ENCODE assay signal across 1 cellular context in genomic region chr21:21436012-21436545, GRCh38.
TF ChIP-seq lines count a peak whose summit lies in the region.

No MANE protein-coding gene starts in this region.

TF ChIP-seq in endothelial cell of umbilical vein, 7 proteins besides CTCF, POLR2A, EP300 and RAD21:
- TF ChIP-seq FOS (IDR thresholded peaks at IDR 0.05; ENCODE audit: borderline replicate concordance, insufficient read depth, low read length) (peak; percentile 30), JUN (IDR thresholded peaks at IDR 0.05; ENCODE audit: borderline replicate concordance, insufficient read depth, insufficient read length, low read depth) (peak; percentile 31), MYC (IDR thresholded peaks at IDR 0.05; ENCODE audit: low read depth, low read length) (no peak)
